ENCODE assay signal across 1 cellular context in the genomic region with DNA sequence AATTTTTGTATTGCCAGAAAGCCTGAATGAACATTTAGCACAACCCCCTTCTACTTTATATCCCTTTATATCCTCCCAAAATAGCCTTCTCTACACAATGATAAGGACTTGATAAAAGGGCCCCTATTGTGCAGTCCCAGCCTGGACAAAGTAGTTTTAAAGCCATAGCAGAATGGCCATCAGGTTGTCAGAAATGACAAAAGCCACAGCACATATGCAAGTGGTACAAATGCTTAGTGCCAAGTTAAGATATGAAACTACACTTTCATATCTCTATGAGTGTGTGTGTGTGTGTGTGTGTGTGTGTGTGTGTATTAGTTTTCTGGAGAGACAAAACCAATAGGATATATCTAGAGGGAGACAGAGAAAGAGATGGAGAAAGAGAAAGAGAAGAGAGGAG.
TF ChIP-seq lines count a peak whose summit lies in the region.

No MANE protein-coding gene starts in this region.

TF ChIP-seq in SK-N-SH, 30 proteins besides CTCF, POLR2A, EP300 and RAD21 (continued from another document):
- TF ChIP-seq, protein P1, sequence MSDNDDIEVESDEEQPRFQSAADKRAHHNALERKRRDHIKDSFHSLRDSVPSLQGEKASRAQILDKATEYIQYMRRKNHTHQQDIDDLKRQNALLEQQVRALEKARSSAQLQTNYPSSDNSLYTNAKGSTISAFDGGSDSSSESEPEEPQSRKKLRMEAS (IDR thresholded peaks at IDR 0.05; ENCODE audit: low read depth): no peak
